Comparison of ENCODE assay signal across 13 cellular contexts in the genomic region with DNA sequence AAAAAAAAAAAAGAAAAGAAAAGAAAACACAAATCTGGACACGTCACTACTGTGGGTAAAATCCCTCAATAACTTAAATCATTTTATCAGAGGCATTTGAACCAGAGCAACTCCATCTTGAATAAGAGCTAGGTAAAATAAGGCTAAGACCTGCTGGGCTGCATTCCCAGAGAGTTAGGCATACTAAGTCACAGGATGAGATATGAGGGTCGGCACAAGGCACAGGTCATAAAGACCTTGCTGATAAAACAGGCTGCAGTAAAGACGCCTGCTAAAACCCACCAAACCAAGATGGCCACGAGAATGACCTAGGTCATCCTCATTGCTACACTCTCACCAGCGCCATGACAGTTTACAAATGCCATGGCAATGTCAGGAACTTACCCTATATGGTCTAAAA. TPM values are rescaled to one million over a fixed set of nuclear protein-coding genes. Genes with fewer than 3 reads are reported as not detected.
A peak's percentile ranks its signal among the peaks of the same experiment; 100 is the strongest.
DNase-seq lines count a peak whose midpoint lies in the region; ATAC-seq and TF ChIP-seq lines count a peak whose summit lies in the region.
"Had no signal": no experiment of that assay in that cellular context is flagged by ENCODE, and none has a peak within 500 bp of the region (broad histone marks: within the 10 kb centered on the region; RNA-seq: fewer than 3 reads in every experiment).

No MANE protein-coding gene starts in this region.

- CTCF ChIA-PET in activated CD8-positive, alpha-beta T cell treated with anti-CD3 and anti-CD28 coated beads for 36 hours (lab: Charles Lee) = no interaction called here
- CTCF ChIA-PET in activated CD8-positive, alpha-beta T cell treated with anti-CD3 and anti-CD28 coated beads, Interleukin-2, amount 10 ng/mL, durations not matched to agents 7 days and 5 days (lab: Charles Lee) = no interaction called here

- intact Hi-C loops in activated CD8-positive, alpha-beta T cell treated with anti-CD3 and anti-CD28 coated beads for 36 hours (cut with micrococcal nuclease) = no loop called here
- intact Hi-C loops in dendritic cell treated with granulocyte-macrophage colony-stimulating factor and Interleukin-4, amounts not matched to agents 40 ng/mL and 50 ng/mL, for 4 days (cut with micrococcal nuclease) = no loop called here

- H3K4me1 Mint-ChIP-seq in activated CD8-positive, alpha-beta T cell treated with anti-CD3 and anti-CD28 coated beads for 36 hours (ENCODE audit: low read depth) = peaks cover 13% of the 10 kb centered on the region
- H3K4me1 Mint-ChIP-seq in activated CD8-positive, alpha-beta T cell treated with anti-CD3 and anti-CD28 coated beads, Interleukin-2, amount 10 ng/mL, durations not matched to agents 7 days and 5 days (ENCODE audit: low read depth) = peaks cover 19% of the 10 kb centered on the region
- peaks cover 30% of the 10 kb centered on the region for H3K4me1 Mint-ChIP-seq in dendritic cell treated with granulocyte-macrophage colony-stimulating factor and Interleukin-4, amounts not matched to agents 40 ng/mL and 50 ng/mL, for 4 days (ENCODE audit: low read depth)
- peaks cover 19 to 32% of the 10 kb centered on the region in 2 donors for H3K4me1 Mint-ChIP-seq in natural killer cell treated with Interleukin-12 subunit alpha and Interleukin-12 subunit beta and Interleukin-15 and Interleukin-18, amount 100 ng/mL, for 72 hours (ENCODE audit: low read depth in 2 of 2)
- peaks cover 14 to 27% of the 10 kb centered on the region in 2 donors for H3K4me1 Mint-ChIP-seq in stimulated activated naive B cell treated with anti-CD40 and anti-IgM and Interleukin-4, amounts not matched to agents 10 μg/mL and 1 μg/mL and 100 μg/mL, for 72 hours
- H3K4me1 Mint-ChIP-seq in effector memory CD8-positive, alpha-beta T cell (ENCODE audit: low read depth in 2 of 2) = peaks cover 9 to 10% of the 10 kb centered on the region in 2 donors

- no peak for ATAC-seq in activated CD8-positive, alpha-beta T cell treated with anti-CD3 and anti-CD28 coated beads for 36 hours
- no peak for ATAC-seq in activated CD8-positive, alpha-beta T cell treated with anti-CD3 and anti-CD28 coated beads, Interleukin-2, amount 10 ng/mL, durations not matched to agents 7 days and 5 days
- ATAC-seq in natural killer cell treated with Interleukin-12 subunit alpha and Interleukin-12 subunit beta and Interleukin-15 and Interleukin-18, amount 100 ng/mL, for 72 hours = no peak
- ATAC-seq in stimulated activated naive B cell treated with anti-CD40 and anti-IgM and Interleukin-4, amounts not matched to agents 10 μg/mL and 1 μg/mL and 100 μg/mL, for 72 hours (replicated peaks) = no peak
- ATAC-seq in effector memory CD8-positive, alpha-beta T cell (replicated peaks) = no peak
- ATAC-seq in GM21786 (IDR thresholded peaks at IDR 0.05; ENCODE audit: unreplicated experiment) (no peak), HG03521 (IDR thresholded peaks at IDR 0.05; ENCODE audit: unreplicated experiment) (no peak)
- ATAC-seq: HCT116 had no signal

- H3K4me3 Mint-ChIP-seq in activated CD8-positive, alpha-beta T cell treated with anti-CD3 and anti-CD28 coated beads for 36 hours = no peak overlapping the region
- no peak overlapping the region for H3K4me3 Mint-ChIP-seq in activated CD8-positive, alpha-beta T cell treated with anti-CD3 and anti-CD28 coated beads, Interleukin-2, amount 10 ng/mL, durations not matched to agents 7 days and 5 days
- H3K4me3 Mint-ChIP-seq in dendritic cell treated with granulocyte-macrophage colony-stimulating factor and Interleukin-4, amounts not matched to agents 40 ng/mL and 50 ng/mL, for 4 days = no peak overlapping the region
- H3K4me3 Mint-ChIP-seq in natural killer cell treated with Interleukin-12 subunit alpha and Interleukin-12 subunit beta and Interleukin-15 and Interleukin-18, amount 100 ng/mL, for 72 hours = no peak overlapping the region
- no peak overlapping the region for H3K4me3 Mint-ChIP-seq in stimulated activated naive B cell treated with anti-CD40 and anti-IgM and Interleukin-4, amounts not matched to agents 10 μg/mL and 1 μg/mL and 100 μg/mL, for 72 hours
- no peak overlapping the region for H3K4me3 Mint-ChIP-seq in effector memory CD8-positive, alpha-beta T cell
- H3K4me3 Mint-ChIP-seq: CD8-positive, alpha-beta memory T cell had no signal

- no peak for TF ChIP-seq CTCF in activated CD8-positive, alpha-beta T cell treated with anti-CD3 and anti-CD28 coated beads for 36 hours (IDR thresholded peaks at IDR 0.05)

- no peaks in the 10 kb centered on the region for H3K27me3 Mint-ChIP-seq in activated CD8-positive, alpha-beta T cell treated with anti-CD3 and anti-CD28 coated beads for 36 hours
- H3K27me3 Mint-ChIP-seq in activated CD8-positive, alpha-beta T cell treated with anti-CD3 and anti-CD28 coated beads, Interleukin-2, amount 10 ng/mL, durations not matched to agents 7 days and 5 days (ENCODE audit: low read depth) = no peaks in the 10 kb centered on the region
- H3K27me3 Mint-ChIP-seq in dendritic cell treated with granulocyte-macrophage colony-stimulating factor and Interleukin-4, amounts not matched to agents 40 ng/mL and 50 ng/mL, for 4 days = no peaks in the 10 kb centered on the region
- no peaks in the 10 kb centered on the region for H3K27me3 Mint-ChIP-seq in natural killer cell treated with Interleukin-12 subunit alpha and Interleukin-12 subunit beta and Interleukin-15 and Interleukin-18, amount 100 ng/mL, for 72 hours
- no peaks in the 10 kb centered on the region for H3K27me3 Mint-ChIP-seq in stimulated activated naive B cell treated with anti-CD40 and anti-IgM and Interleukin-4, amounts not matched to agents 10 μg/mL and 1 μg/mL and 100 μg/mL, for 72 hours
- H3K27me3 Mint-ChIP-seq in effector memory CD8-positive, alpha-beta T cell = no peaks in the 10 kb centered on the region

- H3K9me3 Mint-ChIP-seq in activated CD8-positive, alpha-beta T cell treated with anti-CD3 and anti-CD28 coated beads for 36 hours = peaks cover 9% of the 10 kb centered on the region
- peaks cover 13% of the 10 kb centered on the region for H3K9me3 Mint-ChIP-seq in activated CD8-positive, alpha-beta T cell treated with anti-CD3 and anti-CD28 coated beads, Interleukin-2, amount 10 ng/mL, durations not matched to agents 7 days and 5 days (ENCODE audit: insufficient read depth)
- peaks cover 2% of the 10 kb centered on the region for H3K9me3 Mint-ChIP-seq in dendritic cell treated with granulocyte-macrophage colony-stimulating factor and Interleukin-4, amounts not matched to agents 40 ng/mL and 50 ng/mL, for 4 days
- peaks cover 3% of the 10 kb centered on the region for H3K9me3 Mint-ChIP-seq in natural killer cell treated with Interleukin-12 subunit alpha and Interleukin-12 subunit beta and Interleukin-15 and Interleukin-18, amount 100 ng/mL, for 72 hours
- H3K9me3 Mint-ChIP-seq in stimulated activated naive B cell treated with anti-CD40 and anti-IgM and Interleukin-4, amounts not matched to agents 10 μg/mL and 1 μg/mL and 100 μg/mL, for 72 hours = peaks cover 2 to 4% of the 10 kb centered on the region in 2 donors
- peaks cover 0 to 2% of the 10 kb centered on the region in 2 donors for H3K9me3 Mint-ChIP-seq in effector memory CD8-positive, alpha-beta T cell

- DNase-seq in activated CD8-positive, alpha-beta T cell treated with anti-CD3 and anti-CD28 coated beads for 36 hours = no peak
- no peak for DNase-seq in activated CD8-positive, alpha-beta T cell treated with anti-CD3 and anti-CD28 coated beads, Interleukin-2, amount 10 ng/mL, durations not matched to agents 7 days and 5 days
- DNase-seq in natural killer cell treated with Interleukin-12 subunit alpha and Interleukin-12 subunit beta and Interleukin-15 and Interleukin-18, amount 100 ng/mL, for 72 hours (ENCODE audit: low spot score) = no peak
- DNase-seq in stimulated activated naive B cell treated with anti-CD40 and anti-IgM and Interleukin-4, amounts not matched to agents 10 μg/mL and 1 μg/mL and 100 μg/mL, for 72 hours = no peak
- DNase-seq in effector memory CD8-positive, alpha-beta T cell = no peak
- DNase-seq: CD8-positive, alpha-beta memory T cell; DND-41; GDM1; GM23248 had no signal

- POLR2A ChIA-PET in activated CD8-positive, alpha-beta T cell treated with anti-CD3 and anti-CD28 coated beads for 36 hours (lab: Charles Lee) = no interaction called here
- POLR2A ChIA-PET in activated CD8-positive, alpha-beta T cell treated with anti-CD3 and anti-CD28 coated beads, Interleukin-2, amount 10 ng/mL, durations not matched to agents 7 days and 5 days (lab: Charles Lee) = no interaction called here

- H3K36me3 Mint-ChIP-seq in activated CD8-positive, alpha-beta T cell treated with anti-CD3 and anti-CD28 coated beads for 36 hours (ENCODE audit: low read depth) = peaks cover 18% of the 10 kb centered on the region
- H3K36me3 Mint-ChIP-seq in activated CD8-positive, alpha-beta T cell treated with anti-CD3 and anti-CD28 coated beads, Interleukin-2, amount 10 ng/mL, durations not matched to agents 7 days and 5 days (ENCODE audit: low read depth) = peaks cover 42% of the 10 kb centered on the region
- peaks cover 15% of the 10 kb centered on the region for H3K36me3 Mint-ChIP-seq in dendritic cell treated with granulocyte-macrophage colony-stimulating factor and Interleukin-4, amounts not matched to agents 40 ng/mL and 50 ng/mL, for 4 days (ENCODE audit: low read depth)
- H3K36me3 Mint-ChIP-seq in natural killer cell treated with Interleukin-12 subunit alpha and Interleukin-12 subunit beta and Interleukin-15 and Interleukin-18, amount 100 ng/mL, for 72 hours = peaks cover 6% of the 10 kb centered on the region
- H3K36me3 Mint-ChIP-seq in stimulated activated naive B cell treated with anti-CD40 and anti-IgM and Interleukin-4, amounts not matched to agents 10 μg/mL and 1 μg/mL and 100 μg/mL, for 72 hours = peaks cover 14 to 32% of the 10 kb centered on the region in 2 donors
- H3K36me3 Mint-ChIP-seq in effector memory CD8-positive, alpha-beta T cell (ENCODE audit: insufficient read depth) = peaks cover 10% of the 10 kb centered on the region

- H3K27ac Mint-ChIP-seq in activated CD8-positive, alpha-beta T cell treated with anti-CD3 and anti-CD28 coated beads for 36 hours = peak overlapping the region; percentile 25
- H3K27ac Mint-ChIP-seq in activated CD8-positive, alpha-beta T cell treated with anti-CD3 and anti-CD28 coated beads, Interleukin-2, amount 10 ng/mL, durations not matched to agents 7 days and 5 days = no peak overlapping the region
- H3K27ac Mint-ChIP-seq in dendritic cell treated with granulocyte-macrophage colony-stimulating factor and Interleukin-4, amounts not matched to agents 40 ng/mL and 50 ng/mL, for 4 days = peak overlapping the region; percentile 32
- H3K27ac Mint-ChIP-seq in natural killer cell treated with Interleukin-12 subunit alpha and Interleukin-12 subunit beta and Interleukin-15 and Interleukin-18, amount 100 ng/mL, for 72 hours = peak overlapping the region; percentile 94 to 99
- H3K27ac Mint-ChIP-seq in stimulated activated naive B cell treated with anti-CD40 and anti-IgM and Interleukin-4, amounts not matched to agents 10 μg/mL and 1 μg/mL and 100 μg/mL, for 72 hours = peak overlapping the region; percentile 97
- no peak overlapping the region for H3K27ac Mint-ChIP-seq in effector memory CD8-positive, alpha-beta T cell

RNA-seq across cellular contexts. Expression of gene MTF1, which starts 43.6 kb away (rescaled TPM):
- total RNA-seq in activated CD8-positive, alpha-beta T cell treated with anti-CD3 and anti-CD28 coated beads for 36 hours = 10 to 100 TPM; 17.7 to 21.3 TPM
- total RNA-seq in activated CD8-positive, alpha-beta T cell treated with anti-CD3 and anti-CD28 coated beads, Interleukin-2, amount 10 ng/mL, durations not matched to agents 7 days and 5 days = 10 to 100 TPM; 22.4 to 27.7 TPM
- total RNA-seq in natural killer cell treated with Interleukin-12 subunit alpha and Interleukin-12 subunit beta and Interleukin-15 and Interleukin-18, amount 100 ng/mL, for 72 hours = 10 to 100 TPM; 54.0 to 65.3 TPM

RNA-seq across cellular contexts. Expression of gene INPP5B, which starts 43.9 kb away (rescaled TPM):
- total RNA-seq in activated CD8-positive, alpha-beta T cell treated with anti-CD3 and anti-CD28 coated beads for 36 hours = 10 to 100 TPM; 27.7 to 29.1 TPM
- 10 to 100 TPM; 40.2 to 41.1 TPM for total RNA-seq in activated CD8-positive, alpha-beta T cell treated with anti-CD3 and anti-CD28 coated beads, Interleukin-2, amount 10 ng/mL, durations not matched to agents 7 days and 5 days
- 10 to 100 TPM; 48.1 to 86.0 TPM for total RNA-seq in natural killer cell treated with Interleukin-12 subunit alpha and Interleukin-12 subunit beta and Interleukin-15 and Interleukin-18, amount 100 ng/mL, for 72 hours

Comparison
In these comparisons a context has a peak if more than half of its experiments do, and no peak if none do; other contexts are left out.
1. H3K27ac Mint-ChIP-seq: peak in activated CD8-positive, alpha-beta T cell treated with anti-CD3 and anti-CD28 coated beads for 36 hours (single experiment), dendritic cell treated with granulocyte-macrophage colony-stimulating factor and Interleukin-4, amounts not matched to agents 40 ng/mL and 50 ng/mL, for 4 days (single experiment), natural killer cell treated with Interleukin-12 subunit alpha and Interleukin-12 subunit beta and Interleukin-15 and Interleukin-18, amount 100 ng/mL, for 72 hours (2 of 2) and stimulated activated naive B cell treated with anti-CD40 and anti-IgM and Interleukin-4, amounts not matched to agents 10 μg/mL and 1 μg/mL and 100 μg/mL, for 72 hours (single experiment); none in activated CD8-positive, alpha-beta T cell treated with anti-CD3 and anti-CD28 coated beads, Interleukin-2, amount 10 ng/mL, durations not matched to agents 7 days and 5 days (single experiment) and effector memory CD8-positive, alpha-beta T cell (0 of 2).